17 cellular contexts compared by ENCODE assay signal in genomic region chr21:33549848-33550771, GRCh38. TPM values are rescaled to one million over a fixed set of nuclear protein-coding genes. Genes with fewer than 3 reads are reported as not detected.
"Had no signal": no experiment of that assay in that cellular context is flagged by ENCODE, and none has a peak within 500 bp of the region (broad histone marks: within the 10 kb centered on the region; RNA-seq: fewer than 3 reads in every experiment).

No MANE protein-coding gene starts in this region.

- ATAC-seq: gastrocnemius medialis had no signal

- H3K27ac ChIP-seq: adrenal gland, gastrocnemius medialis, lower lobe of right lung, ovary, stomach, thoracic aorta had no signal

- H3K9me3 ChIP-seq: adrenal gland, gastrocnemius medialis, lower lobe of right lung, ovary, stomach, thoracic aorta had no signal

- H3K9me3 Mint-ChIP-seq: activated CD4-positive, alpha-beta memory T cell treated with anti-CD3 and anti-CD28 coated beads, Interleukin-2, amount 10 ng/mL, durations not matched to agents 7 days and 5 days had no signal

- DNase-seq: activated CD4-positive, alpha-beta memory T cell treated with anti-CD3 and anti-CD28 coated beads, Interleukin-2, amount 10 ng/mL, durations not matched to agents 7 days and 5 days; activated CD4-positive, CD25-positive, alpha-beta regulatory T cell treated with anti-CD3 and anti-CD28 coated beads, Interleukin-2, amount 50 U/mL, for 72 hours; activated CD8-positive, alpha-beta memory T cell treated with anti-CD3 and anti-CD28 coated beads, Interleukin-2, amount 50 U/mL, for 4 hours; activated naive CD4-positive, alpha-beta T cell treated with Interleukin-2 at 50 U/mL for 16 hours; adrenal gland; gastrocnemius medialis; kidney; lower lobe of right lung; nephron progenitor cell; ovary; stimulated activated CD4-positive, alpha-beta T cell treated with anti-CD3 and anti-CD28 coated beads, Interleukin-4, amount 100 ng/mL, for 24 hours; stomach; T-helper 9 cell had no signal

- H3K27ac Mint-ChIP-seq: activated CD4-positive, alpha-beta memory T cell treated with anti-CD3 and anti-CD28 coated beads, Interleukin-2, amount 10 ng/mL, durations not matched to agents 7 days and 5 days; nephron progenitor cell had no signal

- H3K27me3 ChIP-seq: adrenal gland, gastrocnemius medialis, ovary, stomach had no signal

- FAIRE-seq: colon, kidney, urothelium cell line had no signal

- H3K4me3 Mint-ChIP-seq: activated CD4-positive, alpha-beta memory T cell treated with anti-CD3 and anti-CD28 coated beads, Interleukin-2, amount 10 ng/mL, durations not matched to agents 7 days and 5 days; nephron progenitor cell had no signal

- H3K4me3 ChIP-seq: adrenal gland, gastrocnemius medialis, lower lobe of right lung, ovary, stomach, thoracic aorta had no signal

- H3K27me3 Mint-ChIP-seq: activated CD4-positive, alpha-beta memory T cell treated with anti-CD3 and anti-CD28 coated beads, Interleukin-2, amount 10 ng/mL, durations not matched to agents 7 days and 5 days had no signal

RNA-seq across cellular contexts. Expression of gene DNAJC28, which starts 58.6 kb away (rescaled TPM):
- total RNA-seq: mononuclear cell had no signal
